8 cellular contexts compared by ENCODE assay signal in the genomic region with DNA sequence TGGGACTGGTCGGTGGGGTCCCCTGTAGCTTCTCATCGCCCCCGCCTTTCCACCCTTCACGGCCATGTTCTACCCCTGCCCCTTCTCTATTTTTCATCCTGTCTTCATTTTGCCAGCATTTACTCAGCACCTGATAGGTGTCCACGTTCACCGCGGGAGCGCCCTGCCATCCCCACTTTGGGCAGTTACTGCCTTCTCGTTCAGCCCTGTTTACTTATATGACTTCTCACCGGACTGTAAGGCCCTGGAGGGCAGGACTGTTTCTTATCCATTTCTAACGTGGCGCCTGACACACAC. TPM values are rescaled to one million over a fixed set of nuclear protein-coding genes. Genes with fewer than 3 reads are reported as not detected.
DNase-seq lines count a peak whose midpoint lies in the region; ATAC-seq, FAIRE-seq and TF ChIP-seq lines count a peak whose summit lies in the region.

No MANE protein-coding gene starts in this region.

- peak overlapping the region; percentile 74 for H3K27ac ChIP-seq in PC-9
- peak overlapping the region; percentile 96 for H3K27ac ChIP-seq in epithelial cell of prostate
- H3K27ac ChIP-seq in parathyroid adenoma: peak overlapping the region; percentile 80

- H3K9me3 ChIP-seq in PC-9 (ENCODE audit: insufficient read depth, low read depth) (no peaks in the 10 kb centered on the region), parathyroid adenoma (ENCODE audit: control insufficient read depth, low read length) (no peaks in the 10 kb centered on the region)

- no peaks in the 10 kb centered on the region for H3K9me2 ChIP-seq in PC-9 (ENCODE audit: insufficient read depth)

- H2AFZ ChIP-seq in PC-9 (peak overlapping the region; percentile 80), parathyroid adenoma (peak overlapping the region; percentile 89)

- H3K4me3 ChIP-seq in GM06990 (replicated peaks; ENCODE audit: low read depth, low read length) (peak overlapping the region; percentile 68), PC-9 (peak overlapping the region; percentile 85), parathyroid adenoma (ENCODE audit: low read depth, low read length) (peak overlapping the region; percentile 91)

- peaks cover 4% of the 10 kb centered on the region; the same call in 1 of the 2 replicates for H4K20me1 ChIP-seq in PC-9 (ENCODE audit: insufficient read depth)

- peaks cover 44% of the 10 kb centered on the region for H3K79me2 ChIP-seq in PC-9 (ENCODE audit: low read depth)
- H3K79me2 ChIP-seq in parathyroid adenoma: peaks cover 8% of the 10 kb centered on the region

- H3K27me3 ChIP-seq in GM06990 (replicated peaks; ENCODE audit: control insufficient read depth, insufficient read depth, low read length) (no peaks in the 10 kb centered on the region), PC-9 (ENCODE audit: insufficient read depth, low read depth) (no peaks in the 10 kb centered on the region), parathyroid adenoma (ENCODE audit: control insufficient read depth, insufficient read depth, low read length) (no peaks in the 10 kb centered on the region)

- H3K4me1 ChIP-seq in PC-9 (replicated peaks; ENCODE audit: insufficient read depth) (peaks cover 29% of the 10 kb centered on the region), parathyroid adenoma (peaks cover 3% of the 10 kb centered on the region)

- H3K36me3 ChIP-seq in GM06990 (ENCODE audit: control insufficient read depth, insufficient read depth, low read length) (peaks cover 12% of the 10 kb centered on the region), PC-9 (ENCODE audit: low read depth) (no peaks in the 10 kb centered on the region), parathyroid adenoma (ENCODE audit: control insufficient read depth, insufficient read depth, low read length) (no peaks in the 10 kb centered on the region)

- POLR2A ChIA-PET in PC-9 (lab: Charles Lee; ENCODE audit: unreplicated experiment): interaction anchor here (0.6 to 1.1 kb wide), 5 partner anchors 46 to 678 kb away, joined by 3 read pairs; a partner anchor contains a TSS

- no TSS peak for BruUV-seq in PC-9 (replicated peaks; lab: Mats Ljungman, UMichigan)

- intact Hi-C loops in PC-9 (cut with micrococcal nuclease; ENCODE audit: unreplicated experiment): loop anchor here (1.0 to 5.0 kb wide), 3 partner anchors 48 to 143 kb away; a partner anchor contains a TSS

- H3K9ac ChIP-seq in parathyroid adenoma: peak overlapping the region; percentile 51

- no peak for FAIRE-seq in GM19239 (lab: Jason Lieb, UNC)

- TF ChIP-seq CTCF in GM06990 (IDR thresholded peaks at IDR 0.05; ENCODE audit: insufficient read depth, low read length, poor library complexity, severe bottlenecking) (no peak), PC-9 (conservative IDR thresholded peaks at IDR 0.05) (no peak), parathyroid adenoma (IDR thresholded peaks at IDR 0.05) (no peak), GM10266 (IDR thresholded peaks at IDR 0.05; ENCODE audit: control insufficient read depth, insufficient read depth, low read depth, missing control alignments) (no peak)

- peaks cover 24% of the 10 kb centered on the region; the same call in 1 of the 2 replicates for H3F3A ChIP-seq in PC-9 (ENCODE audit: insufficient read depth, low read depth)

- peak overlapping the region; percentile 87 for H3K4me2 ChIP-seq in PC-9
- peak overlapping the region; percentile 88 for H3K4me2 ChIP-seq in parathyroid adenoma (ENCODE audit: low read length)

- CTCF ChIA-PET in PC-9 (lab: Charles Lee): no interaction called here

- no peak for DNase-seq in GM06990 (ENCODE audit: extremely low read depth, insufficient read length)
- no peak for DNase-seq in PC-9
- no peak for DNase-seq in epithelial cell of prostate (ENCODE audit: low read depth, low spot score)
- no peak for DNase-seq in GM10266 (ENCODE audit: extremely low spot score)
- DNase-seq in GM19239 (ENCODE audit: insufficient read length, low spot score): no peak

- ATAC-seq in HG03439 (IDR thresholded peaks at IDR 0.05; ENCODE audit: unreplicated experiment) (no peak), GM18519 (IDR thresholded peaks at IDR 0.05; ENCODE audit: low FRiP score, unreplicated experiment) (no peak)

RNA-seq across cellular contexts. Expression of a gene that starts 0.4 kb away (rescaled TPM):
- total RNA-seq in PC-9 (2021): 54.2 and 72.6 TPM in 2 replicates

RNA-seq across cellular contexts. Expression of a gene that starts 38.7 kb away (rescaled TPM):
- 25.9 and 28.3 TPM in 2 replicates for total RNA-seq in PC-9 (2021)

RNA-seq across cellular contexts. Expression of a gene that starts 46.1 kb away (rescaled TPM):
- 64.1 and 65.0 TPM in 2 replicates for total RNA-seq in PC-9 (2021)

RNA-seq across cellular contexts. Expression of a gene that starts 54.4 kb away (rescaled TPM):
- total RNA-seq in PC-9 (2021): 38.7 and 44.2 TPM in 2 replicates
